ENCODE assay signal across 10 cellular contexts in genomic region chr1:172724746-172725613, GRCh38.
DNase-seq lines count a peak whose midpoint lies in the region; ATAC-seq and TF ChIP-seq lines count a peak whose summit lies in the region.
"Had no signal": no experiment of that assay in that cellular context is flagged by ENCODE, and none has a peak within 500 bp of the region (broad histone marks: within the 10 kb centered on the region; RNA-seq: fewer than 3 reads in every experiment).

No MANE protein-coding gene starts in this region.

- H3K9me3 Mint-ChIP-seq in IgD-negative memory B cell = peaks cover 0 to 16% (median 2%) of the 10 kb centered on the region in 3 donors
- H3K9me3 Mint-ChIP-seq in activated naive CD4-positive, alpha-beta T cell treated with anti-CD3 and anti-CD28 coated beads for 36 hours = peaks cover 11% of the 10 kb centered on the region

- H3K27me3 ChIP-seq in lung (ENCODE audit: control insufficient read depth, insufficient read depth) (no peaks in the 10 kb centered on the region), right lobe of liver (no peaks in the 10 kb centered on the region), left ventricle myocardium inferior (ENCODE audit: low read depth) (no peaks in the 10 kb centered on the region)

- H3K36me3 ChIP-seq in lung (ENCODE audit: control insufficient read depth in 2 of 2, insufficient read depth in 2 of 2, low read length in 2 of 2) (no peaks in the 10 kb centered on the region), right lobe of liver (no peaks in the 10 kb centered on the region), left ventricle myocardium inferior (no peaks in the 10 kb centered on the region)

- H3K4me1 ChIP-seq in lung (ENCODE audit: control insufficient read depth in 2 of 2, insufficient read depth in 2 of 2, low read length in 2 of 2) = peaks cover 0 to 3% of the 10 kb centered on the region in 2 donors
- no peaks in the 10 kb centered on the region for H3K4me1 ChIP-seq in right lobe of liver
- H3K4me1 ChIP-seq in left ventricle myocardium inferior = no peaks in the 10 kb centered on the region

- TF ChIP-seq CTCF in lung (IDR thresholded peaks at IDR 0.05; ENCODE audit: control extremely low read depth, extremely low read depth) (no peak), right lobe of liver (IDR thresholded peaks at IDR 0.05) (no peak), left ventricle myocardium inferior (IDR thresholded peaks at IDR 0.05; ENCODE audit: borderline replicate concordance) (no peak)

- H3K4me3 Mint-ChIP-seq in IgD-negative memory B cell = peak overlapping the region in 2 of 4 donors; percentile 3 to 18
- H3K4me3 Mint-ChIP-seq in activated naive CD4-positive, alpha-beta T cell treated with anti-CD3 and anti-CD28 coated beads for 36 hours = no peak overlapping the region

- ATAC-seq in GM18909 (IDR thresholded peaks at IDR 0.05; ENCODE audit: poor library complexity, unreplicated experiment) (peak; percentile 88), HG02678 (IDR thresholded peaks at IDR 0.05; ENCODE audit: unreplicated experiment) (peak; percentile 74), lung (ENCODE audit: insufficient read depth, low FRiP score) (peak; percentile 30), right lobe of liver (no peak), left colon (no peak)

- no peak overlapping the region for H3K27ac ChIP-seq in lung (ENCODE audit: low read depth in 1 of 2, low read length in 1 of 2)
- H3K27ac ChIP-seq in right lobe of liver = no peak overlapping the region
- H3K27ac ChIP-seq in left ventricle myocardium inferior (replicated peaks) = no peak overlapping the region

- no peak overlapping the region for H3K4me3 ChIP-seq in lung
- no peak overlapping the region for H3K4me3 ChIP-seq in right lobe of liver
- H3K4me3 ChIP-seq in left ventricle myocardium inferior = no peak overlapping the region

- CTCF ChIA-PET in activated naive CD4-positive, alpha-beta T cell treated with anti-CD3 and anti-CD28 coated beads for 36 hours (lab: Charles Lee) = interaction anchor here (0.7 to 6.3 kb wide), 17 partner anchors 11 to 295 kb away, joined by 3 to 63 read pairs (median 4); partner anchors contain the start of genes FASLG and SUCO

- H3K27me3 Mint-ChIP-seq in IgD-negative memory B cell = no peaks in the 10 kb centered on the region
- H3K27me3 Mint-ChIP-seq in activated naive CD4-positive, alpha-beta T cell treated with anti-CD3 and anti-CD28 coated beads for 36 hours (ENCODE audit: low read depth) = no peaks in the 10 kb centered on the region

- peaks cover 11 to 14% (median 13%) of the 10 kb centered on the region in 3 donors for H3K4me1 Mint-ChIP-seq in IgD-negative memory B cell
- peaks cover 17% of the 10 kb centered on the region for H3K4me1 Mint-ChIP-seq in activated naive CD4-positive, alpha-beta T cell treated with anti-CD3 and anti-CD28 coated beads for 36 hours (ENCODE audit: low read depth)

- no peak for DNase-seq in lung (ENCODE audit: low spot score)
- DNase-seq in right lobe of liver = no peak
- DNase-seq in left colon = no peak
- DNase-seq in left ventricle myocardium inferior = no peak
- no peak for DNase-seq in activated naive CD4-positive, alpha-beta T cell treated with anti-CD3 and anti-CD28 coated beads for 36 hours
- DNase-seq: aorta; stimulated activated CD8-positive, alpha-beta memory T cell treated with anti-CD3 and anti-CD28 coated beads, Interleukin-4, amount 100 ng/mL, for 48 hours had no signal

- H3K36me3 Mint-ChIP-seq in IgD-negative memory B cell = no peaks in the 10 kb centered on the region
- no peaks in the 10 kb centered on the region for H3K36me3 Mint-ChIP-seq in activated naive CD4-positive, alpha-beta T cell treated with anti-CD3 and anti-CD28 coated beads for 36 hours (ENCODE audit: low read depth)

- H3K9me3 ChIP-seq in lung (ENCODE audit: control insufficient read depth in 2 of 2, insufficient read depth in 1 of 2, low read length in 1 of 2) = peaks cover 0 to 2% of the 10 kb centered on the region in 2 donors
- no peaks in the 10 kb centered on the region for H3K9me3 ChIP-seq in right lobe of liver
- peaks cover 13% of the 10 kb centered on the region for H3K9me3 ChIP-seq in left ventricle myocardium inferior (replicated peaks)

- intact Hi-C loops in right lobe of liver (cut with DNase I) = loop anchor here in 1 of 2 donors (10.0 kb wide), 1 partner anchor 280 kb away; the partner anchor contains the start of gene PIGC
- intact Hi-C loops in left colon (cut with DNase I, micrococcal nuclease) = loop anchor here in 1 of 2 donors (10.0 kb wide), 1 partner anchor 270 kb away; no protein-coding TSS in a partner anchor
- intact Hi-C loops in left ventricle myocardium inferior (cut with micrococcal nuclease) = no loop called here
- intact Hi-C loops in activated naive CD4-positive, alpha-beta T cell treated with anti-CD3 and anti-CD28 coated beads for 36 hours (cut with micrococcal nuclease) = loop anchor here (5.0 kb wide), 1 partner anchor 723 kb away; no protein-coding TSS in a partner anchor

- peak overlapping the region in 2 of 3 donors; percentile 10 to 23 for H3K27ac Mint-ChIP-seq in IgD-negative memory B cell
- H3K27ac Mint-ChIP-seq in activated naive CD4-positive, alpha-beta T cell treated with anti-CD3 and anti-CD28 coated beads for 36 hours = no peak overlapping the region

- 81 to 83% methylated on average over 2 of the region's 2 CpGs for WGBS in lung, 2 donors
- 70% methylated on average over 2 of the region's 2 CpGs for WGBS in right lobe of liver (ENCODE audit: insufficient coverage, low coverage, low lambda C conversion rate, missing lambda C conversion rate)

- TF ChIP-seq POLR2A in right lobe of liver (IDR thresholded peaks at IDR 0.05) = no peak

Comparison
In these comparisons a context has a peak if more than half of its experiments do, and no peak if none do; other contexts are left out.
1. ATAC-seq: peak in GM18909 (single experiment), HG02678 (single experiment) and lung (single experiment); none in right lobe of liver (0 of 4) and left colon (single experiment).